1 cellular context compared by ENCODE assay signal in the genomic region with DNA sequence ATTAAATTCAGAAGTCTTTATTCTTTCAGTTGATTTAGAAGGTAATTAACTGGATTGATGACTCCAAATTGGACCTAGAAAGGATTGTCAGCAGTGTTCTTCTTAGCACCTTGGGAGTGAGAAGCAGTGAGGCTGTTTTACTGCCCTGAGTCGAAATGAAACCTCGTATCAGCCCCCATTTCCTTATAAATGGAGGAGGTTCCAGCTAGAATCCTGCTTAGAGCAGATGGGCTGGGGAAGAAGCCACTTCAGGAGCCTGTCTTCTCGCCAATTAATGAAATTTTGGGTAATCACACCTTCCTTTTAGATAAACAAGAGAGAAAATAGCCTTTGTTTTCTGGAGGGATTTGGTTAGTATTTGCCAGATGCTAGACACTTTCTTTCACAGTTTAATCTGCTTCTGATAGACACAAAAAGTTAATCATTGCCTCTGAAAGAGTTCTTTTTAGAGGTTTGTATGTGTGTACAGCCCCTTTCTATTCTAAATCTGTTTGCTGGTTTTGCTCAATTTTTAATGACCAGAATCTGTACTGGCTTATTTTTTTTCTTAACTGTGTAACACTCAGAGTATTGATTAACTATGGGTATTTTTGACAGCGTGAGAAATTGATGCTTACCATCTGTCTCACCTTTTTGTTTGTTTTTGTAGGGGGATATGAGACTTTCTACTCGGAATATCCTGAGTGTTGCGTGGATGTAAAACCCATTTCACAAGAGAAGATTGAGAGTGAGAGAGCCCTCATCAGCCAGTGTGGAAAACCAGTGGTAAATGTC.
TF ChIP-seq lines count a peak whose summit lies in the region.

No MANE protein-coding gene starts in this region.

TF ChIP-seq in GM23338, 12 proteins besides CTCF, POLR2A, EP300 and RAD21 (continued from another document):
- TF ChIP-seq, protein P1, sequence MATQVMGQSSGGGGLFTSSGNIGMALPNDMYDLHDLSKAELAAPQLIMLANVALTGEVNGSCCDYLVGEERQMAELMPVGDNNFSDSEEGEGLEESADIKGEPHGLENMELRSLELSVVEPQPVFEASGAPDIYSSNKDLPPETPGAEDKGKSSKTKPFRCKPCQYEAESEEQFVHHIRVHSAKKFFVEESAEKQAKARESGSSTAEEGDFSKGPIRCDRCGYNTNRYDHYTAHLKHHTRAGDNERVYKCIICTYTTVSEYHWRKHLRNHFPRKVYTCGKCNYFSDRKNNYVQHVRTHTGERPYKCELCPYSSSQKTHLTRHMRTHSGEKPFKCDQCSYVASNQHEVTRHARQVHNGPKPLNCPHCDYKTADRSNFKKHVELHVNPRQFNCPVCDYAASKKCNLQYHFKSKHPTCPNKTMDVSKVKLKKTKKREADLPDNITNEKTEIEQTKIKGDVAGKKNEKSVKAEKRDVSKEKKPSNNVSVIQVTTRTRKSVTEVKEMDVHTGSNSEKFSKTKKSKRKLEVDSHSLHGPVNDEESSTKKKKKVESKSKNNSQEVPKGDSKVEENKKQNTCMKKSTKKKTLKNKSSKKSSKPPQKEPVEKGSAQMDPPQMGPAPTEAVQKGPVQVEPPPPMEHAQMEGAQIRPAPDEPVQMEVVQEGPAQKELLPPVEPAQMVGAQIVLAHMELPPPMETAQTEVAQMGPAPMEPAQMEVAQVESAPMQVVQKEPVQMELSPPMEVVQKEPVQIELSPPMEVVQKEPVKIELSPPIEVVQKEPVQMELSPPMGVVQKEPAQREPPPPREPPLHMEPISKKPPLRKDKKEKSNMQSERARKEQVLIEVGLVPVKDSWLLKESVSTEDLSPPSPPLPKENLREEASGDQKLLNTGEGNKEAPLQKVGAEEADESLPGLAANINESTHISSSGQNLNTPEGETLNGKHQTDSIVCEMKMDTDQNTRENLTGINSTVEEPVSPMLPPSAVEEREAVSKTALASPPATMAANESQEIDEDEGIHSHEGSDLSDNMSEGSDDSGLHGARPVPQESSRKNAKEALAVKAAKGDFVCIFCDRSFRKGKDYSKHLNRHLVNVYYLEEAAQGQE (IDR thresholded peaks at IDR 0.05; ENCODE audit: unreplicated experiment): no peak
- TF ChIP-seq POLR2AphosphoS5 (IDR thresholded peaks at IDR 0.05; ENCODE audit: low read depth) (no peak), ZNF331 (CRISPR knock-in tag; IDR thresholded peaks at IDR 0.05; ENCODE audit: low read depth) (no peak), CREB1 (CRISPR knock-in tag; IDR thresholded peaks at IDR 0.05; ENCODE audit: low read depth) (no peak), JUNB (IDR thresholded peaks at IDR 0.05; ENCODE audit: unreplicated experiment) (no peak), NANOG (IDR thresholded peaks at IDR 0.05; ENCODE audit: borderline replicate concordance) (no peak), STAT1 (IDR thresholded peaks at IDR 0.05; ENCODE audit: unreplicated experiment) (no peak), EZH2phosphoT487 (IDR thresholded peaks at IDR 0.05; ENCODE audit: unreplicated experiment) (no peak), ZNF114 (CRISPR knock-in tag; IDR thresholded peaks at IDR 0.05) (no peak)
- TF ChIP-seq, protein P2, sequence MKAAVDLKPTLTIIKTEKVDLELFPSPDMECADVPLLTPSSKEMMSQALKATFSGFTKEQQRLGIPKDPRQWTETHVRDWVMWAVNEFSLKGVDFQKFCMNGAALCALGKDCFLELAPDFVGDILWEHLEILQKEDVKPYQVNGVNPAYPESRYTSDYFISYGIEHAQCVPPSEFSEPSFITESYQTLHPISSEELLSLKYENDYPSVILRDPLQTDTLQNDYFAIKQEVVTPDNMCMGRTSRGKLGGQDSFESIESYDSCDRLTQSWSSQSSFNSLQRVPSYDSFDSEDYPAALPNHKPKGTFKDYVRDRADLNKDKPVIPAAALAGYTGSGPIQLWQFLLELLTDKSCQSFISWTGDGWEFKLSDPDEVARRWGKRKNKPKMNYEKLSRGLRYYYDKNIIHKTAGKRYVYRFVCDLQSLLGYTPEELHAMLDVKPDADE (IDR thresholded peaks at IDR 0.05): no peak
TF ChIP-seq in GM23338: peak in this region for 0.
